Comparison of ENCODE assay signal across 18 cellular contexts in the genomic region with DNA sequence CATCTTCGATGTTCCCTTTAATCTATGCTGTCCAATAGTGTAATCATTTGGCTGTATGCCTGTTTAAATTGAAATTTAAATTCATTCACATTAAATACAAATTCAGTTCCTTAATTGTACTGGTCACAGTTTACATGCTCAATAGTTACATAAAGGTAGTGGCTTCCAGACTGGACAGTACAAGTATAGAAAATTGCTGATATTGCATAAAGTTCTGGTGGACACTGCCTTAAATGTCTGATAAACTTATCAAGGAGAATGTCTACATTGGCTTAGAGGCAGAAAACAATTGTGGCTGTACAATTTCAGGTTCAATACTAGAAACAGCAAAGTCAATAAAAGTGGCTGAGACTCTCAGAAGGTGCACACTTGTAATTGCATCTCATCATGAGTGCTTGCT.
A peak's percentile ranks its signal among the peaks of the same experiment; 100 is the strongest.
DNase-seq lines count a peak whose midpoint lies in the region; ATAC-seq, FAIRE-seq and TF ChIP-seq lines count a peak whose summit lies in the region.
"Had no signal": no experiment of that assay in that cellular context is flagged by ENCODE, and none has a peak within 500 bp of the region (broad histone marks: within the 10 kb centered on the region; RNA-seq: fewer than 3 reads in every experiment).

No MANE protein-coding gene starts in this region.

- H3K4me3 ChIP-seq in left ventricle myocardium inferior, result no peak overlapping the region
- no peak overlapping the region for H3K4me3 ChIP-seq in heart right ventricle
- H3K4me3 ChIP-seq in OCI-LY3 (ENCODE audit: low read length), result no peak overlapping the region
- no peak overlapping the region for H3K4me3 ChIP-seq in K562
- H3K4me3 ChIP-seq: GM12878, HAP-1 had no signal

- BruUV-seq in K562 (replicated peaks; lab: Mats Ljungman, UMichigan), result no TSS peak

- no peak for DNase-seq in left ventricle myocardium inferior
- no peak for DNase-seq in heart right ventricle
- no peak for DNase-seq in K562 (ENCODE audit: extremely low read depth in 1 of 4, low spot score in 3 of 4)
- no peak for DNase-seq in NCI-H82 (lab: John Stamatoyannopoulos, UW)
- DNase-seq: ACHN; BE2C; C1 segment of cervical spinal cord; CD4-positive, CD25-positive, alpha-beta regulatory T cell; CD8-positive, alpha-beta memory T cell; COR-L47; KG1 had no signal

- H3K9me3 ChIP-seq in left ventricle myocardium inferior (replicated peaks), result no peaks in the 10 kb centered on the region
- H3K9me3 ChIP-seq in heart right ventricle, result no peaks in the 10 kb centered on the region
- H3K9me3 ChIP-seq in OCI-LY3 (ENCODE audit: insufficient read depth, low read length), result no peaks in the 10 kb centered on the region
- no peaks in the 10 kb centered on the region; the same call in 1 of the 2 replicates for H3K9me3 ChIP-seq in K562 (replicated peaks; ENCODE audit: control insufficient read depth, insufficient read depth, low read depth, low read length)
- H3K9me3 ChIP-seq: BE2C, HAP-1 had no signal

- no peak for TF ChIP-seq CTCF in left ventricle myocardium inferior (IDR thresholded peaks at IDR 0.05; ENCODE audit: borderline replicate concordance)
- TF ChIP-seq CTCF in heart right ventricle (IDR thresholded peaks at IDR 0.05), result no peak
- TF ChIP-seq CTCF in OCI-LY3 (IDR thresholded peaks at IDR 0.05; ENCODE audit: low read depth, low read length), result no peak
- no peak for TF ChIP-seq CTCF in K562 (IDR thresholded peaks at IDR 0.05 in 2 of 3, conservative IDR thresholded peaks at IDR 0.05 in 1 of 3; ENCODE audit: insufficient read depth in 2 of 3, low read depth in 1 of 3, low read length in 3 of 3)

- CTCF ChIA-PET in K562 (lab: Yijun Ruan, JAX; ENCODE audit: low intra/inter-chr PET ratio), result no interaction called here

- H3K4me1 ChIP-seq in left ventricle myocardium inferior, result peaks cover 70% of the 10 kb centered on the region
- H3K4me1 ChIP-seq in heart right ventricle, result peaks cover 2 to 56% (median 23%) of the 10 kb centered on the region in 9 donors
- H3K4me1 ChIP-seq in OCI-LY3 (ENCODE audit: low read length), result peaks cover 28% of the 10 kb centered on the region
- H3K4me1 ChIP-seq in K562 (replicated peaks in 1 of 2; ENCODE audit: control insufficient read depth in 2 of 2, insufficient read depth in 2 of 2, low read length in 2 of 2), result no peaks in the 10 kb centered on the region

- H3K4me2 ChIP-seq in OCI-LY3 (ENCODE audit: low read length) (peak overlapping the region; percentile 42), K562 (ENCODE audit: insufficient read depth, low read length) (no peak overlapping the region)

- no peak for TF ChIP-seq POLR2A in K562 (conservative IDR thresholded peaks at IDR 0.05)
- no peak for TF ChIP-seq POLR2A in GM18505 (IDR thresholded peaks at IDR 0.05; ENCODE audit: borderline replicate concordance, extremely low read depth, insufficient read depth, insufficient read length)

- H3K27ac ChIP-seq in left ventricle myocardium inferior (replicated peaks) (peak overlapping the region; percentile 16), heart right ventricle (no peak overlapping the region), OCI-LY3 (ENCODE audit: low read length) (no peak overlapping the region), K562 (ENCODE audit: extremely low read depth, low read depth, low read length) (no peak overlapping the region)
- H3K27ac ChIP-seq: HL-60 had no signal

- no peak for TF ChIP-seq EP300 in K562 (IDR thresholded peaks at IDR 0.05; ENCODE audit: low read length)

- TF ChIP-seq RAD21 in K562 (CRISPR knock-in tag; conservative IDR thresholded peaks at IDR 0.05 in 1 of 2, IDR thresholded peaks at IDR 0.05 in 1 of 2), result no peak

- H4K20me1 ChIP-seq in OCI-LY3 (ENCODE audit: insufficient read depth, low read length), result no peaks in the 10 kb centered on the region
- no peaks in the 10 kb centered on the region for H4K20me1 ChIP-seq in K562 (replicated peaks; ENCODE audit: control insufficient read depth, insufficient read depth, low read length)

- FAIRE-seq in K562 (lab: Jason Lieb, UNC), result no peak
- FAIRE-seq: D721Med, GM12878, GM19239 had no signal

- H2AFZ ChIP-seq in OCI-LY3 (ENCODE audit: low read depth, low read length) (no peak overlapping the region; the same call in 1 of the 2 replicates), K562 (ENCODE audit: low read depth, low read length) (no peak overlapping the region)

- ATAC-seq in heart right ventricle (no peak), K562 (no peak), GM18505 (IDR thresholded peaks at IDR 0.05; ENCODE audit: unreplicated experiment) (no peak)
- ATAC-seq: GM12878 had no signal

- H3K36me3 ChIP-seq in left ventricle myocardium inferior, result no peaks in the 10 kb centered on the region
- H3K36me3 ChIP-seq in heart right ventricle, result no peaks in the 10 kb centered on the region
- no peaks in the 10 kb centered on the region for H3K36me3 ChIP-seq in OCI-LY3 (replicated peaks; ENCODE audit: low read depth, low read length)
- no peaks in the 10 kb centered on the region for H3K36me3 ChIP-seq in K562 (ENCODE audit: control insufficient read depth, insufficient read depth, low read length)
- H3K36me3 ChIP-seq: BE2C, HAP-1 had no signal

- no peaks in the 10 kb centered on the region for H3K9me1 ChIP-seq in K562 (ENCODE audit: control insufficient read depth, insufficient read depth, low read length)

- intact Hi-C loops in left ventricle myocardium inferior (cut with micrococcal nuclease), result no loop called here
- intact Hi-C loops in heart right ventricle (cut with DNase I), result loop anchor here in 1 of 10 donors (5.0 kb wide), 1 partner anchor 36 kb away; no protein-coding TSS in a partner anchor
- intact Hi-C loops in K562 (cut with micrococcal nuclease), result no loop called here

- no peak overlapping the region for H3K9ac ChIP-seq in OCI-LY3 (ENCODE audit: low read length)
- no peak overlapping the region for H3K9ac ChIP-seq in K562 (ENCODE audit: insufficient read depth in 1 of 2, low read depth in 2 of 2, low read length in 2 of 2)

- H3K27me3 ChIP-seq in left ventricle myocardium inferior (ENCODE audit: low read depth) (no peaks in the 10 kb centered on the region), heart right ventricle (no peaks in the 10 kb centered on the region), OCI-LY3 (ENCODE audit: low read depth, low read length) (peaks cover 19% of the 10 kb centered on the region), K562 (ENCODE audit: control insufficient read depth in 2 of 2, insufficient read depth in 2 of 2, low read length in 2 of 2) (no peaks in the 10 kb centered on the region)
- H3K27me3 ChIP-seq: BE2C had no signal

- in situ Hi-C loops in K562 (cut with MboI), result no loop called here

- POLR2A ChIA-PET in K562 (lab: Yijun Ruan, JAX), result no interaction called here

- H3K79me2 ChIP-seq in OCI-LY3 (ENCODE audit: low read length) (no peaks in the 10 kb centered on the region), K562 (ENCODE audit: control insufficient read depth, insufficient read depth, low read length) (no peaks in the 10 kb centered on the region)

- 79 to 85% methylated on average over 1 of the region's 1 CpG for WGBS in heart right ventricle, 2 donors
- WGBS in K562 (ENCODE audit: insufficient coverage, low coverage, missing lambda C conversion rate), result 0% methylated on average over 1 of the region's 1 CpG

TF ChIP-seq in K562, 482 proteins besides CTCF, POLR2A, EP300 and RAD21 (continues in another document):
- TF ChIP-seq KLF6 (CRISPR knock-in tag; IDR thresholded peaks at IDR 0.05; ENCODE audit: borderline replicate concordance) (no peak), CC2D1A (IDR thresholded peaks at IDR 0.05) (no peak), MAFF (IDR thresholded peaks at IDR 0.05; ENCODE audit: low read length) (peak; percentile 92), POU5F1 (IDR thresholded peaks at IDR 0.05; ENCODE audit: borderline replicate concordance, low read depth, low read length, partially characterized antibody) (no peak), EZH2 (IDR thresholded peaks at IDR 0.05; ENCODE audit: borderline replicate concordance, low read depth, low read length) (no peak), ZNF668 (CRISPR knock-in tag; IDR thresholded peaks at IDR 0.05) (no peak), SMAD4 (CRISPR knock-in tag; conservative IDR thresholded peaks at IDR 0.05) (no peak)
- TF ChIP-seq, protein P1, sequence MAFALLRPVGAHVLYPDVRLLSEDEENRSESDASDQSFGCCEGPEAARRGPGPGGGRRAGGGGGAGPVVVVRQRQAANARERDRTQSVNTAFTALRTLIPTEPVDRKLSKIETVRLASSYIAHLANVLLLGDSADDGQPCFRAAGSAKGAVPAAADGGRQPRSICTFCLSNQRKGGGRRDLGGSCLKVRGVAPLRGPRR (CRISPR knock-in tag; IDR thresholded peaks at IDR 0.05), result no peak
- TF ChIP-seq, protein P2, sequence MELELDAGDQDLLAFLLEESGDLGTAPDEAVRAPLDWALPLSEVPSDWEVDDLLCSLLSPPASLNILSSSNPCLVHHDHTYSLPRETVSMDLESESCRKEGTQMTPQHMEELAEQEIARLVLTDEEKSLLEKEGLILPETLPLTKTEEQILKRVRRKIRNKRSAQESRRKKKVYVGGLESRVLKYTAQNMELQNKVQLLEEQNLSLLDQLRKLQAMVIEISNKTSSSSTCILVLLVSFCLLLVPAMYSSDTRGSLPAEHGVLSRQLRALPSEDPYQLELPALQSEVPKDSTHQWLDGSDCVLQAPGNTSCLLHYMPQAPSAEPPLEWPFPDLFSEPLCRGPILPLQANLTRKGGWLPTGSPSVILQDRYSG (tag; conservative IDR thresholded peaks at IDR 0.05; ENCODE audit: low read depth), result no peak
- TF ChIP-seq, protein P3, sequence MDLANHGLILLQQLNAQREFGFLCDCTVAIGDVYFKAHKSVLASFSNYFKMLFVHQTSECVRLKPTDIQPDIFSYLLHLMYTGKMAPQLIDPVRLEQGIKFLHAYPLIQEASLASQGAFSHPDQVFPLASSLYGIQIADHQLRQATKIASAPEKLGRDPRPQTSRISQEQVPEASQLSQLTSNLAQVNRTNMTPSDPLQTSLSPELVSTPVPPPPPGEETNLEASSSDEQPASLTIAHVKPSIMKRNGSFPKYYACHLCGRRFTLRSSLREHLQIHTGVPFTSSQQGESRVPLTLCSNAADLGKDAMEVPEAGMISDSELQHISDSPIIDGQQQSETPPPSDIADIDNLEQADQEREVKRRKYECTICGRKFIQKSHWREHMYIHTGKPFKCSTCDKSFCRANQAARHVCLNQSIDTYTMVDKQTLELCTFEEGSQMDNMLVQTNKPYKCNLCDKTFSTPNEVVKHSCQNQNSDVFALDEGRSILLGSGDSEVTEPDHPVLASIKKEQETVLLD (IDR thresholded peaks at IDR 0.05), result no peak
- TF ChIP-seq, protein P4, sequence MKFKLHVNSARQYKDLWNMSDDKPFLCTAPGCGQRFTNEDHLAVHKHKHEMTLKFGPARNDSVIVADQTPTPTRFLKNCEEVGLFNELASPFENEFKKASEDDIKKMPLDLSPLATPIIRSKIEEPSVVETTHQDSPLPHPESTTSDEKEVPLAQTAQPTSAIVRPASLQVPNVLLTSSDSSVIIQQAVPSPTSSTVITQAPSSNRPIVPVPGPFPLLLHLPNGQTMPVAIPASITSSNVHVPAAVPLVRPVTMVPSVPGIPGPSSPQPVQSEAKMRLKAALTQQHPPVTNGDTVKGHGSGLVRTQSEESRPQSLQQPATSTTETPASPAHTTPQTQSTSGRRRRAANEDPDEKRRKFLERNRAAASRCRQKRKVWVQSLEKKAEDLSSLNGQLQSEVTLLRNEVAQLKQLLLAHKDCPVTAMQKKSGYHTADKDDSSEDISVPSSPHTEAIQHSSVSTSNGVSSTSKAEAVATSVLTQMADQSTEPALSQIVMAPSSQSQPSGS (CRISPR knock-in tag; IDR thresholded peaks at IDR 0.05), result no peak
